7 cellular contexts compared by ENCODE assay signal in the genomic region with DNA sequence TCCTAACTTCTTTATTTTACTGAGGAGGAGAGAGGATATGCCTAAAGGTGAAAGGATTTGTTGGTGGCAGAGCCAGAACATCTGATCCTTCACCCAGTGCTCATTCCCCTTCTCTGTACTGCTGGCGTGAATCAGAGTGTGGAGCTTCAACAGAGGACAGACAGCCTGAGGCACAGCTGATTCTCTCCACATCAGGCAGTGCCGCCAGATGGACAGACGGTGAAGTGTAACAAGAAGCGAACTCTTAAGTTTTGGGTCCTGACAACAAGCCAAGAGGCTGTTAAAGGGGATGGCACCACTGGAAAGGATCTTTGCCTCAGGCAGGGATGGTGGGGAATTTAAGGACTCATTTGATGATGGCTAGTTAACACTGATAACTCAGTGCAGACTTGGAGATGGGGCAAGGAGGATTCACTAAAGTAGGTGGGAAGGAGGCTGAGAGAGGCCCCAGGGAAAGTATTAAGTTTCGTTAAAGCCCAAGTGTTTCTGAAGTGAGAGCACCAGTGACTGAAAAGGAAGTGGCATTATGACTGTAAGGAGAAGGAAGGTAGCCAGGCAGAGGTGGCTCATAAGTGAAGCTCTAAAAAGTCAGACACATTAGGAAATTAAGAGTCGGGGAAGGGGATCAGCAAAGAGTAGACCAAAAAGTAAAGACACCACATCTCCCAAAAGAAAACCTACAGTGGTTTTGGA.
DNase-seq lines count a peak whose midpoint lies in the region; ATAC-seq and TF ChIP-seq lines count a peak whose summit lies in the region.

No MANE protein-coding gene starts in this region.

- DNase-seq in GM10266 (ENCODE audit: extremely low spot score) (peak; percentile 38), Kasumi-1 (lab: John Stamatoyannopoulos, UW) (peak; percentile 18 to 24), dedifferentiated amniotic fluid mesenchymal stem cell (ENCODE audit: extremely low spot score) (peak; percentile 91), smooth muscle cell of the brain vasculature (ENCODE audit: low read depth, low spot score) (peak; percentile 52), NCI-H1048 (lab: John Stamatoyannopoulos, UW) (no peak)
- no peak for DNase-seq in activated CD4-positive, CD25-positive, alpha-beta regulatory T cell (lab: John Stamatoyannopoulos, UW)

- peak; percentile 59 for TF ChIP-seq CTCF in GM10266 (IDR thresholded peaks at IDR 0.05; ENCODE audit: control insufficient read depth, insufficient read depth, low read depth, missing control alignments)

- peak; percentile 71 for ATAC-seq in GM19467 (IDR thresholded peaks at IDR 0.05; ENCODE audit: unreplicated experiment)

Comparison
In these comparisons a context has a peak if more than half of its experiments do, and no peak if none do; other contexts are left out.
1. DNase-seq: peak in GM10266 (single experiment), Kasumi-1 (2 of 2), dedifferentiated amniotic fluid mesenchymal stem cell (single experiment) and smooth muscle cell of the brain vasculature (single experiment); none in NCI-H1048 (single experiment) and activated CD4-positive, CD25-positive, alpha-beta regulatory T cell (0 of 4).